21 cellular contexts compared by ENCODE assay signal in the genomic region with DNA sequence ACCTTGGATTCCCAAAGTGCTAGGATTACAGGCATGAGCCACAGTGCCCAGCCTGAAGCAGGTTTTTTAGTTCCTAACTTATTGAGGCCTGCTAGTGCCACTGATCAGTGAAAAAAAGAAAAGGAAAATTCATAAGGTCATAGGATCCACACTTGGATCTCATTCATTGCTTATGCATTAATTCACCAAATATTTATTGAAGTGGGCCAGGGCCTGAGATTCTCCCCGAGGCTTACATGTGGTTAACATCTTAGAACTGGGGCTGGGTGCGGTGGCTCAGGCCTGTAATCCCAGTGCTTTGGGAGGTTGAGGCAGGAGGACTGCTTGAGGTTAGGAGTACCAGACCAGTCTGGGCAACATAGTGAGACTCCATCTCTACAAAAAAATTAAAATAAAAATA. TPM values are rescaled to one million over a fixed set of nuclear protein-coding genes. Genes with fewer than 3 reads are reported as not detected.
DNase-seq lines count a peak whose midpoint lies in the region; ATAC-seq and TF ChIP-seq lines count a peak whose summit lies in the region.
"Had no signal": no experiment of that assay in that cellular context is flagged by ENCODE, and none has a peak within 500 bp of the region (broad histone marks: within the 10 kb centered on the region; RNA-seq: fewer than 3 reads in every experiment).

No MANE protein-coding gene starts in this region.

- no peak for ATAC-seq in PC-3
- no peak for ATAC-seq in HG02623 (IDR thresholded peaks at IDR 0.05; ENCODE audit: unreplicated experiment)
- ATAC-seq: GM12878, K562 had no signal

- no TSS peak for BruUV-seq in PC-3 (replicated peaks; lab: Mats Ljungman, UMichigan)

- 67 to 93% methylated on average over 2 of the region's 2 CpGs for WGBS in transverse colon (ENCODE audit: low coverage in 1 of 2), 2 donors

- H3K4me3 ChIP-seq in PC-3 (ENCODE audit: low read length) (no peak overlapping the region), fibroblast of mammary gland (ENCODE audit: control insufficient read depth, low read depth, low read length) (no peak overlapping the region), transverse colon (no peak overlapping the region)
- H3K4me3 ChIP-seq: GM12878, K562, SJSA1 had no signal

- H3K4me1 ChIP-seq in PC-3 (ENCODE audit: insufficient read depth, low read length): peaks cover 62% of the 10 kb centered on the region
- peaks cover 4 to 48% (median 29%) of the 10 kb centered on the region in 4 donors for H3K4me1 ChIP-seq in transverse colon

- H3K36me3 ChIP-seq in PC-3 (ENCODE audit: low read depth, low read length) (no peaks in the 10 kb centered on the region; the same call in 1 of the 2 replicates), transverse colon (no peaks in the 10 kb centered on the region)
- H3K36me3 ChIP-seq: SJSA1 had no signal

- no peaks in the 10 kb centered on the region for H3K79me2 ChIP-seq in PC-3 (ENCODE audit: low read length)

- intact Hi-C loops in PC-3 (cut with micrococcal nuclease) (loop anchor here (1.0 to 10.0 kb wide), 10 partner anchors 35 to 386 kb away; no protein-coding TSS in a partner anchor), transverse colon (cut with DNase I; ENCODE audit: low total_unique reads) (loop anchor here (5.0 kb wide), 1 partner anchor 72 kb away; no protein-coding TSS in a partner anchor), head of caudate nucleus (cut with DNase I) (no loop called here)

- H3K9me2 ChIP-seq in PC-3 (replicated peaks; ENCODE audit: low read length): no peaks in the 10 kb centered on the region

- H3K27me3 ChIP-seq in PC-3 (ENCODE audit: low read length) (no peaks in the 10 kb centered on the region), transverse colon (no peaks in the 10 kb centered on the region)
- H3K27me3 ChIP-seq: SJSA1 had no signal

- TF ChIP-seq CTCF in PC-3 (conservative IDR thresholded peaks at IDR 0.05; ENCODE audit: low read depth, low read length) (no peak), fibroblast of mammary gland (conservative IDR thresholded peaks at IDR 0.05; ENCODE audit: control insufficient read depth, insufficient read depth, low read depth, low read length) (no peak), transverse colon (IDR thresholded peaks at IDR 0.05) (no peak)

- TF ChIP-seq POLR2A in transverse colon (IDR thresholded peaks at IDR 0.05): no peak

- peak; percentile 72 for DNase-seq in EH (ENCODE audit: low read depth)
- DNase-seq in PC-3: no peak
- peak; percentile 35 for DNase-seq in fibroblast of mammary gland (ENCODE audit: low read depth)
- no peak for DNase-seq in transverse colon
- no peak for DNase-seq in central memory CD4-positive, alpha-beta T cell
- no peak for DNase-seq in head of caudate nucleus
- no peak for DNase-seq in stimulated activated CD4-positive, alpha-beta T cell treated with anti-CD3 and anti-CD28 coated beads, Interleukin-2, amount 100 ng/mL, for 24 hours
- DNase-seq: ACHN, COR-L47, DMS 273 treated with DMSO at 0.1 percent for 48 hours, DND-41, GF-D8, GOT3, NCI-H1105 treated with DMSO at 0.1 percent for 48 hours, NCI-H187, NCI-H226, NCI-H524 had no signal

- H3K4me2 ChIP-seq in PC-3 (ENCODE audit: low read length): peak overlapping the region; percentile 36

- no peaks in the 10 kb centered on the region for H4K20me1 ChIP-seq in PC-3 (ENCODE audit: low read length)

- peaks cover 4% of the 10 kb centered on the region for H3F3A ChIP-seq in PC-3 (ENCODE audit: low read length, unreplicated experiment)

- peak overlapping the region; percentile 96 for H3K27ac ChIP-seq in PC-3 (ENCODE audit: low read length)
- H3K27ac ChIP-seq in transverse colon: peak overlapping the region; percentile 6 to 79 (median 48)

- TF ChIP-seq EP300 in transverse colon (IDR thresholded peaks at IDR 0.05; ENCODE audit: low read depth): no peak

- POLR2A ChIA-PET in PC-3 (lab: Charles Lee; ENCODE audit: unreplicated experiment): no interaction called here

- H3K9me3 ChIP-seq in PC-3 (ENCODE audit: low read length): no peaks in the 10 kb centered on the region
- H3K9me3 ChIP-seq in transverse colon: no peaks in the 10 kb centered on the region
- H3K9me3 ChIP-seq: SJSA1 had no signal

- peak overlapping the region; percentile 71 for H3K9ac ChIP-seq in PC-3 (ENCODE audit: low read length)

- no peak overlapping the region for H2AFZ ChIP-seq in PC-3 (ENCODE audit: low read length)

- CTCF ChIA-PET in PC-3 (lab: Charles Lee): no interaction called here

- in situ Hi-C loops in transverse colon (cut with MboI; ENCODE audit: low pct_ligation_motif_present in 1 of 4, low pct_unique_long_range_greater_than_20kb in 1 of 4, low sequenced_read_pairs in 3 of 4): no loop called here

RNA-seq across cellular contexts. Expression of gene MAP1LC3B2, which starts 29.5 kb away (rescaled TPM):
- total RNA-seq in PC-3 (2014; rRNA removed) (not detected in 2 replicates), transverse colon (1 to 10 TPM in 2 of 4 donors, not detected in 2; 1.1 to 2.5 TPM)
- total RNA-seq: GM12878 had no signal

Comparison
In these comparisons a context has a peak if more than half of its experiments do, and no peak if none do; other contexts are left out.
1. DNase-seq: peak in EH (single experiment) and fibroblast of mammary gland (single experiment); none in PC-3 (single experiment), transverse colon (single experiment), central memory CD4-positive, alpha-beta T cell (single experiment), head of caudate nucleus (0 of 42) and stimulated activated CD4-positive, alpha-beta T cell treated with anti-CD3 and anti-CD28 coated beads, Interleukin-2, amount 100 ng/mL, for 24 hours (0 of 2).